Comparison of ENCODE assay signal across 18 cellular contexts in the genomic region with DNA sequence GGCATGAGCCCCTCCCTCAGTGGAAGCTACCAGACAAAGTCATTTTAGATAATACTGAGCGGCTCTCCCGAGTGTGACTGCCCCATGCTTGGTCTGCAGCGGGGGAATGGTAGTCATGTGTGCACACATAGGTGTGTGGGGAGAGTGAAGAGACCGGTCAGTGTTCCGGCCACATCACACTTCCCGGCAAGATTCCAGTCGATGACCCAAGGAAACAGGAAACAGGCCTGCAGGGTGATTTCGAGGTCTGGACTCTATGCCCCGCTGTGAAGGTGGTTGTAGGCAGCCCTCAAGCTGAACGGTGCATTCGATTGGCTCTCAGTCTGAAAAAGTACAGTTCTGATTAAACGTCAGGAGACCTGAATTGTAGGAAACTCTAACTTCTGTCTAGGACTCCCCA.
"Had no signal": no experiment of that assay in that cellular context is flagged by ENCODE, and none has a peak within 500 bp of the region (broad histone marks: within the 10 kb centered on the region; RNA-seq: fewer than 3 reads in every experiment).

No MANE protein-coding gene starts in this region.

- H3K27me3 ChIP-seq: colonic mucosa, esophagus muscularis mucosa had no signal

- H3K4me3 Mint-ChIP-seq: activated B cell treated with CpG ODN at 0.5 μM for 24 hours; activated CD4-positive, alpha-beta memory T cell treated with anti-CD3 and anti-CD28 coated beads for 36 hours; activated naive CD8-positive, alpha-beta T cell treated with anti-CD3 and anti-CD28 coated beads, Interleukin-2, amount 10 ng/mL, durations not matched to agents 7 days and 5 days; activated T-helper 1 cell treated with anti-CD3 and anti-CD28 coated beads, Interleukin-12 subunit alpha, Interleukin-12 subunit beta, Interleukin-2, Interleukin-4 antibody, amounts not matched to agents 30 ng/mL and 10 ng/mL and 1 ng/mL, durations not matched to agents 14 hours and 24 hours and 36 hours; natural killer cell; T-helper 2 cell treated with Interferon-gamma antibody and Interleukin-4, amounts not matched to agents 5 μg/mL and 100 μg/mL, for 36 hours had no signal

- H3K9me3 Mint-ChIP-seq: activated B cell treated with CpG ODN at 0.5 μM for 24 hours; activated CD4-positive, alpha-beta memory T cell treated with anti-CD3 and anti-CD28 coated beads for 36 hours; activated naive CD8-positive, alpha-beta T cell treated with anti-CD3 and anti-CD28 coated beads, Interleukin-2, amount 10 ng/mL, durations not matched to agents 7 days and 5 days; activated T-helper 1 cell treated with anti-CD3 and anti-CD28 coated beads, Interleukin-12 subunit alpha, Interleukin-12 subunit beta, Interleukin-2, Interleukin-4 antibody, amounts not matched to agents 30 ng/mL and 10 ng/mL and 1 ng/mL, durations not matched to agents 14 hours and 24 hours and 36 hours; natural killer cell; T-helper 2 cell treated with Interferon-gamma antibody and Interleukin-4, amounts not matched to agents 5 μg/mL and 100 μg/mL, for 36 hours had no signal

- H3K36me3 Mint-ChIP-seq: activated CD4-positive, alpha-beta memory T cell treated with anti-CD3 and anti-CD28 coated beads for 36 hours; activated naive CD8-positive, alpha-beta T cell treated with anti-CD3 and anti-CD28 coated beads, Interleukin-2, amount 10 ng/mL, durations not matched to agents 7 days and 5 days; natural killer cell had no signal

- H3K36me3 ChIP-seq: brain microvascular endothelial cell, colonic mucosa, esophagus muscularis mucosa, heart right ventricle, spleen, tibial artery had no signal

- H3K4me1 ChIP-seq: colonic mucosa had no signal

- ATAC-seq: heart right ventricle, natural killer cell had no signal

- H3K4me3 ChIP-seq: colonic mucosa, esophagus muscularis mucosa, heart right ventricle, spleen, tibial artery had no signal

- DNase-seq: activated B cell treated with CpG ODN at 0.5 μM for 24 hours; activated CD4-positive, alpha-beta memory T cell treated with anti-CD3 and anti-CD28 coated beads for 36 hours; activated CD4-positive, alpha-beta T cell treated with anti-CD3 and anti-CD28 coated beads for 4 hours; activated naive CD4-positive, alpha-beta T cell; activated naive CD8-positive, alpha-beta T cell treated with anti-CD3 and anti-CD28 coated beads, Interleukin-2, amount 10 ng/mL, durations not matched to agents 7 days and 5 days; activated T-cell treated with anti-CD3 and anti-CD28 coated beads for 4 hours; brain microvascular endothelial cell; central memory CD4-positive, alpha-beta T cell; colonic mucosa; effector CD4-positive, alpha-beta T cell; heart right ventricle; natural killer cell; spleen; stimulated activated naive CD4-positive, alpha-beta T cell had no signal

- H3K27ac Mint-ChIP-seq: activated B cell treated with CpG ODN at 0.5 μM for 24 hours; activated CD4-positive, alpha-beta memory T cell treated with anti-CD3 and anti-CD28 coated beads for 36 hours; activated naive CD8-positive, alpha-beta T cell treated with anti-CD3 and anti-CD28 coated beads, Interleukin-2, amount 10 ng/mL, durations not matched to agents 7 days and 5 days; activated T-helper 1 cell treated with anti-CD3 and anti-CD28 coated beads, Interleukin-12 subunit alpha, Interleukin-12 subunit beta, Interleukin-2, Interleukin-4 antibody, amounts not matched to agents 30 ng/mL and 10 ng/mL and 1 ng/mL, durations not matched to agents 14 hours and 24 hours and 36 hours; natural killer cell; T-helper 2 cell treated with Interferon-gamma antibody and Interleukin-4, amounts not matched to agents 5 μg/mL and 100 μg/mL, for 36 hours had no signal

- H3K27ac ChIP-seq: brain microvascular endothelial cell, colonic mucosa, esophagus muscularis mucosa, heart right ventricle, spleen, tibial artery had no signal

- H3K27me3 Mint-ChIP-seq: activated B cell treated with CpG ODN at 0.5 μM for 24 hours had no signal

- H3K9me3 ChIP-seq: colonic mucosa, tibial artery had no signal
